In the genomic region with DNA sequence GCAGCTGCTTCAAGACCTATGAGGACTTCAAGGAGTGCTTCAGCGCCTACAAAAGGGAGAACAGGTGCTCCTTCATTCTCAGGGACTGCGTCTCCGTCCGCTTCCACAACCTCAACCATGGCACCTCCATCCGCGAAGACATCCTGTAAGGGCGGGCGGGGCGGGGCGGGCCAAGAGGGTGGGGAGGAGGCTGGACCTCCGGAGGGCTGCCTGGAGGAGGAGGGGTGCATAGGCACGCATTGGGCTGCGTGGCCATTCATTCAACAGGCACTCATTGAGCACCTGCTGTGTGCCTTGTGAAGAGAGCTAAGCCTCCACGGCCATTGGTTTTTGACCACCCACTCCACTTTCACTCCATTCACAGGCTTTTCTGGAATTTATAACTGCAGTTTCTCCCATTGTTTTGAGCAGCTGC, we compare ENCODE assay signal across 1 cellular context.
TF ChIP-seq lines count a peak whose summit lies in the region.

No MANE protein-coding gene starts in this region.

TF ChIP-seq in HepG2, 621 proteins besides CTCF, POLR2A, EP300 and RAD21 (continued from another document):
- TF ChIP-seq, protein P1, sequence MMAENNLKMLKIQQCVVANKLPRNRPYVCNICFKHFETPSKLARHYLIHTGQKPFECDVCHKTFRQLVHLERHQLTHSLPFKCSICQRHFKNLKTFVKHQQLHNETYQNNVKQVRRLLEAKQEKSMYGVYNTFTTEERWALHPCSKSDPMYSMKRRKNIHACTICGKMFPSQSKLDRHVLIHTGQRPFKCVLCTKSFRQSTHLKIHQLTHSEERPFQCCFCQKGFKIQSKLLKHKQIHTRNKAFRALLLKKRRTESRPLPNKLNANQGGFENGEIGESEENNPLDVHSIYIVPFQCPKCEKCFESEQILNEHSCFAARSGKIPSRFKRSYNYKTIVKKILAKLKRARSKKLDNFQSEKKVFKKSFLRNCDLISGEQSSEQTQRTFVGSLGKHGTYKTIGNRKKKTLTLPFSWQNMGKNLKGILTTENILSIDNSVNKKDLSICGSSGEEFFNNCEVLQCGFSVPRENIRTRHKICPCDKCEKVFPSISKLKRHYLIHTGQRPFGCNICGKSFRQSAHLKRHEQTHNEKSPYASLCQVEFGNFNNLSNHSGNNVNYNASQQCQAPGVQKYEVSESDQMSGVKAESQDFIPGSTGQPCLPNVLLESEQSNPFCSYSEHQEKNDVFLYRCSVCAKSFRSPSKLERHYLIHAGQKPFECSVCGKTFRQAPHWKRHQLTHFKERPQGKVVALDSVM (CRISPR knock-in tag; IDR thresholded peaks at IDR 0.05) = peak; percentile 6; the same call in 1 of the 2 replicates
- TF ChIP-seq HHEX (CRISPR knock-in tag; IDR thresholded peaks at IDR 0.05) (no peak), ZNF274 (CRISPR knock-in tag; IDR thresholded peaks at IDR 0.05) (0 out of 2 replicates have a peak, but pooled peaks have one; percentile 11), ZSCAN22 (CRISPR knock-in tag; IDR thresholded peaks at IDR 0.05) (no peak), MYC (CRISPR knock-in tag; IDR thresholded peaks at IDR 0.05; ENCODE audit: borderline replicate concordance) (0 out of 2 replicates have a peak, but pooled peaks have one; percentile 10), MEIS2 (CRISPR knock-in tag; IDR thresholded peaks at IDR 0.05) (no peak), ZNF564 (CRISPR knock-in tag; IDR thresholded peaks at IDR 0.05) (no peak), CBFB (CRISPR knock-in tag; IDR thresholded peaks at IDR 0.05) (no peak), SOX13 (IDR thresholded peaks at IDR 0.05) (0 out of 2 replicates have a peak, but pooled peaks have one; percentile 4), SOX13 (CRISPR knock-in tag; conservative IDR thresholded peaks at IDR 0.05 in 1 of 2, IDR thresholded peaks at IDR 0.05 in 1 of 2) (no peak), ZNF296 (CRISPR knock-in tag; conservative IDR thresholded peaks at IDR 0.05) (0 out of 2 replicates have a peak, but pooled peaks have one; percentile 21), PLRG1 (conservative IDR thresholded peaks at IDR 0.05) (no peak), ETV6 (CRISPR knock-in tag; conservative IDR thresholded peaks at IDR 0.05) (0 out of 2 replicates have a peak, but pooled peaks have one; percentile 35), ZMYM3 (CRISPR knock-in tag; IDR thresholded peaks at IDR 0.05) (peak; percentile 27; the same call in 1 of the 2 replicates)
- TF ChIP-seq, protein P2, sequence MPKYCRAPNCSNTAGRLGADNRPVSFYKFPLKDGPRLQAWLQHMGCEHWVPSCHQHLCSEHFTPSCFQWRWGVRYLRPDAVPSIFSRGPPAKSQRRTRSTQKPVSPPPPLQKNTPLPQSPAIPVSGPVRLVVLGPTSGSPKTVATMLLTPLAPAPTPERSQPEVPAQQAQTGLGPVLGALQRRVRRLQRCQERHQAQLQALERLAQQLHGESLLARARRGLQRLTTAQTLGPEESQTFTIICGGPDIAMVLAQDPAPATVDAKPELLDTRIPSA (CRISPR knock-in tag; IDR thresholded peaks at IDR 0.05; ENCODE audit: borderline replicate concordance) = no peak
